In genomic region chr3:194328080-194328571, GRCh38 we compare ENCODE assay signal across 1 cellular context.
TF ChIP-seq lines count a peak whose summit lies in the region.

No MANE protein-coding gene starts in this region.

TF ChIP-seq in H1, 55 proteins besides CTCF, POLR2A, EP300 and RAD21 (continued from another document):
- no peak for TF ChIP-seq CHD1 (IDR thresholded peaks at IDR 0.05; ENCODE audit: low read depth, low read length)
- TF ChIP-seq YY1 (IDR thresholded peaks at IDR 0.05; ENCODE audit: low read depth, low read length), result no peak
- TF ChIP-seq JUND (IDR thresholded peaks at IDR 0.05; ENCODE audit: low read length), result no peak
- no peak for TF ChIP-seq SAP30 (IDR thresholded peaks at IDR 0.05; ENCODE audit: insufficient read depth, insufficient replicate concordance, low read length)
- TF ChIP-seq HDAC6 (IDR thresholded peaks at IDR 0.05; ENCODE audit: low read depth, low read length), result no peak
- no peak for TF ChIP-seq E2F6 (IDR thresholded peaks at IDR 0.05)
- no peak for TF ChIP-seq TBP (IDR thresholded peaks at IDR 0.05; ENCODE audit: low read depth, low read length)
- TF ChIP-seq TAF7 (optimal IDR thresholded peaks at IDR 0.05; ENCODE audit: borderline replicate concordance, low read depth, low read length), result no peak
- no peak for TF ChIP-seq SIX5 (IDR thresholded peaks at IDR 0.05; ENCODE audit: low read depth, low read length)
- TF ChIP-seq MAX (IDR thresholded peaks at IDR 0.05), result no peak
- TF ChIP-seq EZH2 (IDR thresholded peaks at IDR 0.05; ENCODE audit: low read depth, low read length, severe bottlenecking), result no peak
- no peak for TF ChIP-seq CBX8 (IDR thresholded peaks at IDR 0.05; ENCODE audit: borderline replicate concordance, low read depth, low read length)
- no peak for TF ChIP-seq SIRT6 (IDR thresholded peaks at IDR 0.05; ENCODE audit: low read length)
- TF ChIP-seq TAF1 (IDR thresholded peaks at IDR 0.05; ENCODE audit: low read depth, low read length), result no peak
- TF ChIP-seq TCF12 (IDR thresholded peaks at IDR 0.05; ENCODE audit: low read depth, low read length), result no peak
- no peak for TF ChIP-seq NANOG (IDR thresholded peaks at IDR 0.05; ENCODE audit: insufficient read depth, low read depth, low read length, poor library complexity, severe bottlenecking)
- TF ChIP-seq ASH2L (IDR thresholded peaks at IDR 0.05; ENCODE audit: low read length), result no peak
- TF ChIP-seq RNF2 (IDR thresholded peaks at IDR 0.05; ENCODE audit: borderline replicate concordance, low read depth, low read length, missing control alignments, poor library complexity, severe bottlenecking), result no peak
